Comparison of ENCODE assay signal across 8 cellular contexts in genomic region chr6:73129653-73130443, GRCh38.
A peak's percentile ranks its signal among the peaks of the same experiment; 100 is the strongest.
DNase-seq lines count a peak whose midpoint lies in the region; ATAC-seq and TF ChIP-seq lines count a peak whose summit lies in the region.

No MANE protein-coding gene starts in this region.

- ATAC-seq in GM21360 (IDR thresholded peaks at IDR 0.05; ENCODE audit: unreplicated experiment), result peak; percentile 87

- H3K4me3 ChIP-seq in fibroblast of mammary gland (ENCODE audit: control insufficient read depth, low read depth, low read length) (no peak overlapping the region), neuronal stem cell (ENCODE audit: low read length in 2 of 2) (no peak overlapping the region)

- no peak overlapping the region for H4K91ac ChIP-seq in neuronal stem cell (ENCODE audit: low read depth, low read length, poor library complexity)

- no peak overlapping the region for H3K9ac ChIP-seq in neuronal stem cell (ENCODE audit: low read depth, low read length, poor library complexity)

- DNase-seq in DMS114 treated with DMSO at 0.1 percent for 48 hours (lab: John Stamatoyannopoulos, UW; ENCODE audit: unreplicated experiment) (peak; percentile 46), HK-2 (ENCODE audit: unreplicated experiment) (peak; percentile 68), OCI-M1 (lab: John Stamatoyannopoulos, UW) (peak; percentile 90), fibroblast of mammary gland (ENCODE audit: low read depth) (peak; percentile 70), neuronal stem cell (ENCODE audit: low spot score) (peak; percentile 78), stromal cell of bone marrow (ENCODE audit: low read depth) (peak; percentile 66)
- DNase-seq in activated T-cell treated with anti-CD3 and anti-CD28 coated beads, Interleukin-2, amount 50 U/mL, for 24 hours, result peak; percentile 86

- no peak overlapping the region for H3K27ac ChIP-seq in neuronal stem cell (replicated peaks; ENCODE audit: low read length)

- peaks cover 4% of the 10 kb centered on the region for H3K27me3 Mint-ChIP-seq in activated T-cell treated with anti-CD3 and anti-CD28 coated beads, Interleukin-2, amount 50 U/mL, for 24 hours

- H4K8ac ChIP-seq in neuronal stem cell (ENCODE audit: low read depth, low read length), result no peak overlapping the region

- peak overlapping the region; percentile 28 for H3K4me3 Mint-ChIP-seq in activated T-cell treated with anti-CD3 and anti-CD28 coated beads, Interleukin-2, amount 50 U/mL, for 24 hours

- no peaks in the 10 kb centered on the region for H3K36me3 ChIP-seq in neuronal stem cell (replicated peaks in 1 of 2; ENCODE audit: control insufficient read depth in 2 of 2, insufficient read depth in 2 of 2, low read length in 2 of 2)

- peak; percentile 99 for TF ChIP-seq CTCF in fibroblast of mammary gland (conservative IDR thresholded peaks at IDR 0.05; ENCODE audit: control insufficient read depth, insufficient read depth, low read depth, low read length)

- peaks cover 4% of the 10 kb centered on the region for H3K4me1 Mint-ChIP-seq in activated T-cell treated with anti-CD3 and anti-CD28 coated beads, Interleukin-2, amount 50 U/mL, for 24 hours (ENCODE audit: low read depth)

- no peak overlapping the region for H3K27ac Mint-ChIP-seq in activated T-cell treated with anti-CD3 and anti-CD28 coated beads, Interleukin-2, amount 50 U/mL, for 24 hours

- H3K27me3 ChIP-seq in neuronal stem cell (ENCODE audit: control insufficient read depth in 3 of 3, insufficient read depth in 3 of 3, low read depth in 1 of 3, low read length in 3 of 3), result no peaks in the 10 kb centered on the region

- H3K9me3 Mint-ChIP-seq in activated T-cell treated with anti-CD3 and anti-CD28 coated beads, Interleukin-2, amount 50 U/mL, for 24 hours, result no peaks in the 10 kb centered on the region

- no peak overlapping the region for H3K14ac ChIP-seq in neuronal stem cell (ENCODE audit: low read length)

- no peaks in the 10 kb centered on the region for H3K9me3 ChIP-seq in neuronal stem cell (replicated peaks in 1 of 2; ENCODE audit: control insufficient read depth in 2 of 2, insufficient read depth in 1 of 2, low read depth in 1 of 2, low read length in 2 of 2)

- no peak overlapping the region for H2BK5ac ChIP-seq in neuronal stem cell (ENCODE audit: low read length)

- no peak overlapping the region for H3K18ac ChIP-seq in neuronal stem cell (ENCODE audit: low read length)

- no CpG with 5 or more reads among the region's 14 CpGs for WGBS in neuronal stem cell (ENCODE audit: extremely low coverage in 2 of 2, insufficient read length in 2 of 2, insufficient replicate concordance in 1 of 2), 2 donors

- peaks cover 5% of the 10 kb centered on the region for H3K36me3 Mint-ChIP-seq in activated T-cell treated with anti-CD3 and anti-CD28 coated beads, Interleukin-2, amount 50 U/mL, for 24 hours (ENCODE audit: low read depth)

- no peak overlapping the region for H3K4ac ChIP-seq in neuronal stem cell (ENCODE audit: low read length)

- H2AK5ac ChIP-seq in neuronal stem cell (ENCODE audit: low read depth, low read length), result no peak overlapping the region

- H3K23ac ChIP-seq in neuronal stem cell (ENCODE audit: low read depth, low read length, poor library complexity), result no peak overlapping the region

- no peak overlapping the region for H2BK15ac ChIP-seq in neuronal stem cell (ENCODE audit: low read length)

- H3K79me1 ChIP-seq in neuronal stem cell (ENCODE audit: low read depth, low read length), result no peaks in the 10 kb centered on the region

- H2BK120ac ChIP-seq in neuronal stem cell (ENCODE audit: low read depth, low read length), result no peak overlapping the region

- peaks cover 0 to 1% of the 10 kb centered on the region in 2 donors for H3K4me1 ChIP-seq in neuronal stem cell (ENCODE audit: control insufficient read depth in 2 of 2, insufficient read depth in 1 of 2, low read depth in 1 of 2, low read length in 2 of 2)

- H3K4me2 ChIP-seq in neuronal stem cell (ENCODE audit: insufficient read depth, low read length, poor library complexity, severe bottlenecking), result no peak overlapping the region

- no peak overlapping the region for H2AFZ ChIP-seq in neuronal stem cell (ENCODE audit: low read length)

- H2BK12ac ChIP-seq in neuronal stem cell (ENCODE audit: low read length), result no peak overlapping the region
